ENCODE assay signal across 12 cellular contexts in the genomic region with DNA sequence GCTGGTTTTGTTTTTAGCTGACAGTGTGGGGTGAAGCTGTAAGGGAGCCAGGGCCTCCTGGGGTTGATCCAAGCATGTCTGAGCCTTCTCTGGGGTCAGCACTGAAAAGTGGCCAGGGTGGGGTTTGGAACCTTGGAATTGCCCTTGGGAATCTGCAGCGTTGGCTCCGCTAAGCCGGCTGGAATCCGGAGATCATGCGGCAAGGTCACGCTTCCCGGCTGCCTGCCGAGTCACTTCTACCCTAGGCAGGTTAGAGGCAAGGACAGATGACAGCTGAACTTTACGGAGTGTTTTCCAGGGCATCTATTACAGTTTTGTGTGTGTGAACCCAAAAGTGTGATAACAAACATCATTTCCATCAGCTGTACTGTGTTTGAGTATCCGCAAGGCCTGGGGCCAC. TPM values are rescaled to one million over a fixed set of nuclear protein-coding genes. Genes with fewer than 3 reads are reported as not detected.
DNase-seq lines count a peak whose midpoint lies in the region; ATAC-seq, FAIRE-seq and TF ChIP-seq lines count a peak whose summit lies in the region.
"Had no signal": no experiment of that assay in that cellular context is flagged by ENCODE, and none has a peak within 500 bp of the region (broad histone marks: within the 10 kb centered on the region; RNA-seq: fewer than 3 reads in every experiment).

No MANE protein-coding gene starts in this region.

- no peak overlapping the region for H3K27ac Mint-ChIP-seq in nephron progenitor cell

- H3K4me3 Mint-ChIP-seq in nephron progenitor cell: peak overlapping the region; percentile 77

- no peak overlapping the region for H3K27ac ChIP-seq in H1 (ENCODE audit: low read depth, low read length)
- peak overlapping the region; percentile 56 for H3K27ac ChIP-seq in upper lobe of right lung
- H3K27ac ChIP-seq in brain microvascular endothelial cell: no peak overlapping the region

- H3K23ac ChIP-seq in H1 (ENCODE audit: insufficient read length): no peak overlapping the region

- H3K23me2 ChIP-seq in H1 (ENCODE audit: low read depth, low read length): peaks cover 5% of the 10 kb centered on the region; the same call in 1 of the 2 replicates

- no peak overlapping the region for H4K5ac ChIP-seq in H1 (ENCODE audit: insufficient read length, low read depth, low read length)

- H3K27me3 ChIP-seq in H1 (replicated peaks in 1 of 4; ENCODE audit: control insufficient read depth in 3 of 4, extremely low read depth in 1 of 4, insufficient read depth in 3 of 4, low read length in 3 of 4) (peaks cover 0 to 24% (median 20%) of the 10 kb centered on the region in 4 experiments; a peak in 5 of 7 replicates), upper lobe of right lung (no peaks in the 10 kb centered on the region), brain microvascular endothelial cell (replicated peaks) (peaks cover 16% of the 10 kb centered on the region)
- H3K27me3 ChIP-seq: cardiac muscle cell, left lung had no signal

- H3K36me3 Mint-ChIP-seq in nephron progenitor cell (ENCODE audit: low read depth): no peaks in the 10 kb centered on the region

- intact Hi-C loops in Right ventricle myocardium inferior (cut with DNase I): loop anchor here (5.0 to 10.0 kb wide), 2 partner anchors 64 to 289 kb away; no protein-coding TSS in a partner anchor
- intact Hi-C loops in cardiac septum (cut with DNase I): no loop called here
- intact Hi-C loops in upper lobe of right lung (cut with DNase I): no loop called here

- no peak for FAIRE-seq in H1 (lab: Jason Lieb, UNC)
- FAIRE-seq: HTR-8/SVneo had no signal

- no peak for TF ChIP-seq POLR2A in H1 (IDR thresholded peaks at IDR 0.05; ENCODE audit: control extremely low read depth in 1 of 2, low read depth in 2 of 2, low read length in 2 of 2)

- H2BK20ac ChIP-seq in H1 (ENCODE audit: low read length): no peak overlapping the region

- H3K79me2 ChIP-seq in H1 (ENCODE audit: control insufficient read depth in 1 of 2, insufficient read depth in 2 of 2, low read length in 2 of 2): no peaks in the 10 kb centered on the region

- peak overlapping the region; percentile 81; the same call in 1 of the 2 replicates for H2BK15ac ChIP-seq in H1 (ENCODE audit: low read length)

- TF ChIP-seq CTCF in H1 (IDR thresholded peaks at IDR 0.05; ENCODE audit: control extremely low read depth in 1 of 3, insufficient read depth in 1 of 3, low read depth in 1 of 3, low read length in 3 of 3) (no peak), nephron progenitor cell (IDR thresholded peaks at IDR 0.05) (no peak), upper lobe of right lung (IDR thresholded peaks at IDR 0.05) (no peak), GM13976 (IDR thresholded peaks at IDR 0.05; ENCODE audit: borderline replicate concordance, control extremely low read depth, extremely low read depth, insufficient read depth, missing control alignments) (no peak), brain microvascular endothelial cell (IDR thresholded peaks at IDR 0.05; ENCODE audit: low read depth, low read length, missing control alignments) (no peak)

- no peak overlapping the region for H3K14ac ChIP-seq in H1 (ENCODE audit: insufficient read length)

- H3K27me3 Mint-ChIP-seq in nephron progenitor cell (ENCODE audit: low read depth, poor library complexity): peaks cover 16% of the 10 kb centered on the region

- no peak overlapping the region for H2AFZ ChIP-seq in H1 (ENCODE audit: low read length)

- TF ChIP-seq EP300 in H1 (IDR thresholded peaks at IDR 0.05; ENCODE audit: borderline replicate concordance in 1 of 2, low read depth in 2 of 2, low read length in 2 of 2): no peak

- TF ChIP-seq RAD21 in H1 (IDR thresholded peaks at IDR 0.05 in 1 of 2, conservative IDR thresholded peaks at IDR 0.05 in 1 of 2; ENCODE audit: low read depth in 2 of 2, low read length in 2 of 2): no peak

- CTCF ChIA-PET in H1 (lab: Charles Lee; ENCODE audit: partially characterized antibody): interaction anchor here (1.1 to 4.2 kb wide), 2 partner anchors 23 to 42 kb away, joined by 3 to 31 read pairs; no protein-coding TSS in a partner anchor

- H4K8ac ChIP-seq in H1 (ENCODE audit: extremely low read depth, insufficient read depth, low read length): no peak overlapping the region

- no peak overlapping the region for H3K4me3 ChIP-seq in H1 (ENCODE audit: extremely low read depth in 1 of 4, insufficient read depth in 2 of 4, low read depth in 3 of 4, low read length in 4 of 4)
- H3K4me3 ChIP-seq in upper lobe of right lung: no peak overlapping the region
- H3K4me3 ChIP-seq in brain microvascular endothelial cell (ENCODE audit: low read depth, low read length): no peak overlapping the region
- H3K4me3 ChIP-seq: cardiac muscle cell had no signal

- peaks cover 0 to 1% of the 10 kb centered on the region in 2 experiments for H4K20me1 ChIP-seq in H1 (replicated peaks in 1 of 2; ENCODE audit: control insufficient read depth in 1 of 2, insufficient read depth in 2 of 2, low read length in 2 of 2)

- H3K18ac ChIP-seq in H1 (ENCODE audit: extremely low read depth, low read length): no peak overlapping the region; the same call in 1 of the 2 replicates

- no peak for DNase-seq in Right ventricle myocardium inferior (ENCODE audit: missing footprints)
- DNase-seq in cardiac septum (ENCODE audit: low spot score): no peak
- no peak for DNase-seq in H1 (ENCODE audit: low read depth in 1 of 2, low spot score in 2 of 2)
- DNase-seq in nephron progenitor cell: peak; percentile 30
- DNase-seq in upper lobe of right lung: no peak
- DNase-seq in GM13976 (ENCODE audit: low spot score): no peak
- DNase-seq in brain microvascular endothelial cell: no peak
- DNase-seq: left lung, NCI-H1930 had no signal

- H3K4ac ChIP-seq in H1 (replicated peaks; ENCODE audit: insufficient read length, low read depth, low read length): no peak overlapping the region

- no peaks in the 10 kb centered on the region for H3K79me1 ChIP-seq in H1 (ENCODE audit: low read depth, low read length)

- H4K91ac ChIP-seq in H1 (replicated peaks; ENCODE audit: insufficient read length, low read length): no peak overlapping the region

- H3K9ac ChIP-seq in H1 (replicated peaks in 1 of 4; ENCODE audit: extremely low read depth in 1 of 4, low read depth in 3 of 4, low read length in 3 of 4): no peak overlapping the region

- in situ Hi-C loops in GM13976 (cut with MboI; ENCODE audit: low sequenced_read_pairs, unreplicated experiment) (no loop called here), brain microvascular endothelial cell (cut with HindIII; ENCODE audit: low pct_ligation_motif_present, low sequenced_read_pairs) (no loop called here)

- H2BK12ac ChIP-seq in H1 (ENCODE audit: low read depth, low read length): peak overlapping the region; percentile 96; the same call in 1 of the 2 replicates

- H2AK5ac ChIP-seq in H1 (ENCODE audit: low read depth, low read length): 0 out of 2 replicates have a peak overlapping the region, but pooled peaks have one; percentile 54

- WGBS in H1 (ENCODE audit: extremely low coverage in 1 of 2, insufficient coverage in 1 of 2, insufficient read length in 1 of 2, insufficient replicate concordance in 2 of 2, low coverage in 1 of 2, low lambda C conversion rate in 2 of 2, missing lambda C conversion rate in 1 of 2), 2 experiments: 89% methylated on average over 10 of the region's 10 CpGs; no CpG with 5 or more reads in 1 of the 2 experiments

- H3K56ac ChIP-seq in H1 (replicated peaks; ENCODE audit: insufficient read length, low read depth, low read length): no peak overlapping the region

- peaks cover 53% of the 10 kb centered on the region for H3K4me1 Mint-ChIP-seq in nephron progenitor cell

- H2BK5ac ChIP-seq in H1 (ENCODE audit: low read depth, low read length): no peak overlapping the region; the same call in 1 of the 2 replicates

- no peaks in the 10 kb centered on the region for H3K36me3 ChIP-seq in H1 (ENCODE audit: control insufficient read depth in 2 of 4, insufficient read depth in 4 of 4, low read length in 3 of 4)
- no peaks in the 10 kb centered on the region for H3K36me3 ChIP-seq in upper lobe of right lung
- no peaks in the 10 kb centered on the region for H3K36me3 ChIP-seq in brain microvascular endothelial cell (replicated peaks)
- H3K36me3 ChIP-seq: cardiac muscle cell, left lung had no signal

- H3K4me2 ChIP-seq in H1 (ENCODE audit: insufficient read depth in 1 of 2, low read depth in 2 of 2, low read length in 2 of 2): no peak overlapping the region; a peak in 1 of 4 replicates

- ATAC-seq in Right ventricle myocardium inferior: peak; percentile 12
- no peak for ATAC-seq in upper lobe of right lung
- no peak for ATAC-seq in HG02798 (IDR thresholded peaks at IDR 0.05; ENCODE audit: poor library complexity, unreplicated experiment)
- ATAC-seq: left lung had no signal

- no peak overlapping the region for H2BK120ac ChIP-seq in H1 (replicated peaks; ENCODE audit: low read depth, low read length)

- H3K9me3 Mint-ChIP-seq in nephron progenitor cell: no peaks in the 10 kb centered on the region

- POLR2A ChIA-PET in H1 (lab: Charles Lee; ENCODE audit: partially characterized antibody): no interaction called here

- peaks cover 7 to 21% (median 13%) of the 10 kb centered on the region in 4 experiments for H3K4me1 ChIP-seq in H1 (replicated peaks in 1 of 4; ENCODE audit: control insufficient read depth in 3 of 4, insufficient read depth in 4 of 4, low read length in 3 of 4)
- H3K4me1 ChIP-seq in upper lobe of right lung: peaks cover 70% of the 10 kb centered on the region

- H3K9me3 ChIP-seq in H1 (ENCODE audit: insufficient read depth in 2 of 2, low read depth in 1 of 2, low read length in 1 of 2) (no peaks in the 10 kb centered on the region), upper lobe of right lung (no peaks in the 10 kb centered on the region)
- H3K9me3 ChIP-seq: left lung had no signal

TF ChIP-seq in H1, 55 proteins besides CTCF, POLR2A, EP300 and RAD21:
- TF ChIP-seq TEAD4 (IDR thresholded peaks at IDR 0.05; ENCODE audit: low read depth, low read length): peak; percentile 6; the same call in 1 of the 2 replicates
- TF ChIP-seq POU5F1 (IDR thresholded peaks at IDR 0.05; ENCODE audit: low read depth, low read length): no peak
TF ChIP-seq in H1: peak in this region for 1.

RNA-seq across cellular contexts. Expression of gene ABCG1, which starts 17.1 kb away (rescaled TPM):
- total RNA-seq in Right ventricle myocardium inferior (9.0 TPM), cardiac septum (6.3 TPM), upper lobe of right lung (62.6 TPM)
- 4.0 TPM in 2 replicates for total RNA-seq in H1 (2021; fragmentation: NEBNext Ultra II Directional; extraction: Animal tissue kit (Norgen Biotek cat#: 25700))
- polyA plus RNA-seq in H1 (2011; rRNA removed): 2.1 and 3.8 TPM in 2 replicates
- polyA plus RNA-seq in H1 (2011; cell fraction: cytosol; rRNA removed): 2.6 TPM
- 5.8 TPM for polyA plus RNA-seq in H1 (2011; cell fraction: nucleus; rRNA removed)
- polyA plus RNA-seq in H1 (2012, experiment 1 of 2): 1.7 to 2.7 TPM (median 2.3 TPM) in 4 replicates
- 2.4 TPM for polyA plus RNA-seq in H1 (2012, experiment 2 of 2)
- polyA plus RNA-seq in H1 (2013, experiment 1 of 2): 1.4 TPM
- polyA plus RNA-seq in H1 (2013, experiment 2 of 2): 1.3 TPM
- polyA minus RNA-seq in H1 (2011; rRNA and poly(A)+ RNA removed): 3.7 and 4.0 TPM in 2 replicates
- 2.9 TPM for polyA minus RNA-seq in H1 (2011; cell fraction: cytosol; rRNA and poly(A)+ RNA removed)
- 3.6 TPM for polyA minus RNA-seq in H1 (2011; cell fraction: nucleus; rRNA and poly(A)+ RNA removed)
